22 cellular contexts compared by ENCODE assay signal in the genomic region with DNA sequence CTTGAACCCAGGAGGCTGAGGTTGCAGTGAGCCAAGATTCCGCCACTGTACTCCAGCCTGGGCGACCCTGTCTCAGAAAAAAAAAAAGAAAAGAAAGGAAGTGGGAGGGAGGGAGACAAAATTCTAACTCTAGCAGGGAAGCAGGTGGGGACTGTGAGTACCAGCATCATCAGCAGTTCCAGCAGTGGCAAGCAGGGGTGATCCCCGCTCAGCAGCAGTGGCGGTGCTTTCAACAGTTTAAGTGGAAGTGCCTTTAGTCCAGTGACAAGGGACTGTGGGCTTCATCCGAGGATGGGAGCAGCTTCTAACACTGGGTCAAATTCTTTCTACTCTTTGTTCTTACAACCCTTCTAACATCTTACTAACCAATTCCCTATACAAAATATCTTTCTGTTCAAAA.
"Had no signal": no experiment of that assay in that cellular context is flagged by ENCODE, and none has a peak within 500 bp of the region (broad histone marks: within the 10 kb centered on the region; RNA-seq: fewer than 3 reads in every experiment).

No MANE protein-coding gene starts in this region.

- H3K9me3 ChIP-seq: heart left ventricle, neutrophil, spleen, thoracic aorta, transverse colon had no signal

- H3K27me3 Mint-ChIP-seq: stimulated activated memory B cell treated with anti-CD40 and anti-IgM and Interleukin-4, amounts not matched to agents 10 μg/mL and 1 μg/mL and 100 μg/mL, for 72 hours; stimulated activated naive CD8-positive, alpha-beta T cell treated with anti-CD3 and anti-CD28 coated beads, Interleukin-15, Interleukin-2, amounts not matched to agents 100 ng/mL and 50 ng/mL, for 24 hours had no signal

- ATAC-seq: esophagus mucosa; heart left ventricle; left colon; left ventricle myocardium superior; naive thymus-derived CD4-positive, alpha-beta T cell; sciatic nerve; stimulated activated memory B cell treated with anti-CD40 and anti-IgM and Interleukin-4, amounts not matched to agents 10 μg/mL and 1 μg/mL and 100 μg/mL, for 72 hours had no signal

- H3K4me1 Mint-ChIP-seq: naive thymus-derived CD4-positive, alpha-beta T cell; nephron progenitor cell; stimulated activated memory B cell treated with anti-CD40 and anti-IgM and Interleukin-4, amounts not matched to agents 10 μg/mL and 1 μg/mL and 100 μg/mL, for 72 hours had no signal

- H3K27ac ChIP-seq: dorsolateral prefrontal cortex, heart left ventricle, neutrophil, spleen, thoracic aorta, transverse colon had no signal

- H3K27ac Mint-ChIP-seq: naive thymus-derived CD4-positive, alpha-beta T cell; nephron progenitor cell; stimulated activated memory B cell treated with anti-CD40 and anti-IgM and Interleukin-4, amounts not matched to agents 10 μg/mL and 1 μg/mL and 100 μg/mL, for 72 hours; stimulated activated naive CD8-positive, alpha-beta T cell treated with anti-CD3 and anti-CD28 coated beads, Interleukin-15, Interleukin-2, amounts not matched to agents 100 ng/mL and 50 ng/mL, for 24 hours had no signal

- DNase-seq: cortex of kidney; dorsolateral prefrontal cortex; effector CD8-positive, alpha-beta T cell; heart left ventricle; hypothalamus; left colon; left ventricle myocardium superior; naive thymus-derived CD4-positive, alpha-beta T cell; nephron progenitor cell; posterior cingulate gyrus; spleen; stimulated activated CD4-positive, alpha-beta T cell treated with anti-CD3 and anti-CD28 coated beads, Interleukin-15, amount 100 ng/mL, for 24 hours; stimulated activated CD4-positive, alpha-beta T cell treated with anti-CD3 and anti-CD28 coated beads, Interleukin-1b, Interleukin-23, amount 100 ng/mL, for 48 hours; stimulated activated CD4-positive, alpha-beta T cell treated with anti-CD3 and anti-CD28 coated beads, Interleukin-4, amount 100 ng/mL, for 24 hours; transverse colon had no signal

- H3K36me3 Mint-ChIP-seq: naive thymus-derived CD4-positive, alpha-beta T cell; stimulated activated memory B cell treated with anti-CD40 and anti-IgM and Interleukin-4, amounts not matched to agents 10 μg/mL and 1 μg/mL and 100 μg/mL, for 72 hours had no signal

- H3K36me3 ChIP-seq: heart left ventricle, neutrophil, spleen, thoracic aorta, transverse colon had no signal

- H3K27me3 ChIP-seq: dorsolateral prefrontal cortex, heart left ventricle, neutrophil, spleen, transverse colon had no signal

- H3K4me1 ChIP-seq: heart left ventricle, spleen, transverse colon had no signal

- H3K4me3 Mint-ChIP-seq: naive thymus-derived CD4-positive, alpha-beta T cell; nephron progenitor cell; stimulated activated memory B cell treated with anti-CD40 and anti-IgM and Interleukin-4, amounts not matched to agents 10 μg/mL and 1 μg/mL and 100 μg/mL, for 72 hours; stimulated activated naive CD8-positive, alpha-beta T cell treated with anti-CD3 and anti-CD28 coated beads, Interleukin-15, Interleukin-2, amounts not matched to agents 100 ng/mL and 50 ng/mL, for 24 hours had no signal

- H3K4me3 ChIP-seq: dorsolateral prefrontal cortex, heart left ventricle, lung, spleen, thoracic aorta, transverse colon had no signal
